10 cellular contexts compared by ENCODE assay signal in genomic region chr14:63383776-63384367, GRCh38.
DNase-seq lines count a peak whose midpoint lies in the region; ATAC-seq and TF ChIP-seq lines count a peak whose summit lies in the region.
"Had no signal": no experiment of that assay in that cellular context is flagged by ENCODE, and none has a peak within 500 bp of the region (broad histone marks: within the 10 kb centered on the region; RNA-seq: fewer than 3 reads in every experiment).

No MANE protein-coding gene starts in this region.

- ATAC-seq in HG02884 (IDR thresholded peaks at IDR 0.05; ENCODE audit: unreplicated experiment) (peak; percentile 97), lower lobe of right lung (no peak)

- peaks cover 83% of the 10 kb centered on the region for H3K36me3 ChIP-seq in lower lobe of right lung

- no peak overlapping the region for H3K27ac ChIP-seq in lower lobe of right lung

- H3K27me3 ChIP-seq in lower lobe of right lung (ENCODE audit: low read depth) = no peaks in the 10 kb centered on the region
- H3K27me3 ChIP-seq: BE2C had no signal

- DNase-seq in activated naive CD4-positive, alpha-beta T cell treated with Interleukin-2 at 50 U/mL for 16 hours = peak; percentile 10
- no peak for DNase-seq in activated naive CD4-positive, alpha-beta T cell treated with anti-CD3 and anti-CD28 coated beads, Interleukin-2, amount 50 U/mL, for 16 hours
- peak; percentile 4 for DNase-seq in SIG-M5 (lab: John Stamatoyannopoulos, UW)
- DNase-seq in stimulated activated CD8-positive, alpha-beta memory T cell treated with anti-CD3 and anti-CD28 coated beads, Interleukin-4, amount 100 ng/mL, for 24 hours (ENCODE audit: low read depth) = peak; percentile 17
- no peak for DNase-seq in amygdala (lab: John Stamatoyannopoulos, UW)
- DNase-seq in LoVo (ENCODE audit: low spot score) = no peak
- DNase-seq in lower lobe of right lung = no peak
- DNase-seq: BE2C, kidney glomerular epithelial cell had no signal

- no peak for TF ChIP-seq CTCF in lower lobe of right lung (IDR thresholded peaks at IDR 0.05)

- H3K4me1 ChIP-seq in lower lobe of right lung = no peaks in the 10 kb centered on the region
- H3K4me1 ChIP-seq: BE2C had no signal

- no peaks in the 10 kb centered on the region for H3K9me3 ChIP-seq in lower lobe of right lung
- H3K9me3 ChIP-seq: BE2C had no signal

- intact Hi-C loops in lower lobe of right lung (cut with DNase I) = no loop called here

- no peak overlapping the region for H3K4me3 ChIP-seq in lower lobe of right lung

Comparison
In these comparisons a context has a peak if more than half of its experiments do, and no peak if none do; other contexts are left out.
1. DNase-seq: peak in activated naive CD4-positive, alpha-beta T cell treated with Interleukin-2 at 50 U/mL for 16 hours (single experiment), SIG-M5 (single experiment) and stimulated activated CD8-positive, alpha-beta memory T cell treated with anti-CD3 and anti-CD28 coated beads, Interleukin-4, amount 100 ng/mL, for 24 hours (single experiment); none in activated naive CD4-positive, alpha-beta T cell treated with anti-CD3 and anti-CD28 coated beads, Interleukin-2, amount 50 U/mL, for 16 hours (single experiment), amygdala (0 of 56), LoVo (single experiment) and lower lobe of right lung (single experiment).